ENCODE assay signal across 8 cellular contexts in the genomic region with DNA sequence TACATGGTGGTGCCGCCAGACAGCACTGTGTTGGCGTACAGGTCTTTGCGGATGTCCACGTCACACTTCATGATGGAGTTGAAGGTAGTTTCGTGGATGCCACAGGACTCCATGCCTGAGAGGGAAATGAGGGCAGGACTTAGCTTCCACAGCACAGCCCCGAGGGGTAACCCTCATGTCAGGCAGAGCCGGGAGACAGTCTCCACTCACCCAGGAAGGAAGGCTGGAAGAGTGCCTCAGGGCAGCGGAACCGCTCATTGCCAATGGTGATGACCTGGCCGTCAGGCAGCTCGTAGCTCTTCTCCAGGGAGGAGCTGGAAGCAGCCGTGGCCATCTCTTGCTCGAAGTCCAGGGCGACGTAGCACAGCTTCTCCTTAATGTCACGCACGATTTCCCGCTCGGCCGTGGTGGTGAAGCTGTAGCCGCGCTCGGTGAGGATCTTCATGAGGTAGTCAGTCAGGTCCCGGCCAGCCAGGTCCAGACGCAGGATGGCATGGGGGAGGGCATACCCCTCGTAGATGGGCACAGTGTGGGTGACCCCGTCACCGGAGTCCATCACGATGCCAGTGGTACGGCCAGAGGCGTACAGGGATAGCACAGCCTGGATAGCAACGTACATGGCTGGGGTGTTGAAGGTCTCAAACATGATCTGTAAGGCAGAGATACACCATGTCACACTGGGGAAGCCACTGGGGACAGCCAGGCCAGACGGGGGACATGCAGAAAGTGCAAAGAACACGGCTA. TPM values are rescaled to one million over a fixed set of nuclear protein-coding genes. Genes with fewer than 3 reads are reported as not detected.
DNase-seq lines count a peak whose midpoint lies in the region; ATAC-seq and TF ChIP-seq lines count a peak whose summit lies in the region.

No MANE protein-coding gene starts in this region.

- peak overlapping the region; percentile 93 to 99 (median 98) for H3K4me3 Mint-ChIP-seq in immature natural killer cell

- H3K4me1 Mint-ChIP-seq in immature natural killer cell: peaks cover 60 to 66% of the 10 kb centered on the region in 2 donors

- H3K4me1 ChIP-seq in DND-41 (ENCODE audit: insufficient read depth, low read length): peaks cover 35% of the 10 kb centered on the region
- peaks cover 49% of the 10 kb centered on the region for H3K4me1 ChIP-seq in Panc1 (ENCODE audit: control insufficient read depth, insufficient read depth, low read length)

- no peaks in the 10 kb centered on the region for H3K27me3 ChIP-seq in DND-41 (ENCODE audit: insufficient read depth, low read length, poor library complexity)
- no peaks in the 10 kb centered on the region for H3K27me3 ChIP-seq in Panc1 (ENCODE audit: control insufficient read depth, insufficient read depth, low read length)

- H3K36me3 ChIP-seq in DND-41 (ENCODE audit: insufficient read depth, low read length) (peaks cover 63% of the 10 kb centered on the region), Panc1 (ENCODE audit: control insufficient read depth, insufficient read depth, low read length) (peaks cover 27% of the 10 kb centered on the region)

- H3K9me3 Mint-ChIP-seq in immature natural killer cell: no peaks in the 10 kb centered on the region

- H2AFZ ChIP-seq in DND-41 (ENCODE audit: low read depth, low read length): no peak overlapping the region

- peak overlapping the region; percentile 75 for H3K4me2 ChIP-seq in DND-41 (ENCODE audit: insufficient read depth, low read length)

- TF ChIP-seq CTCF in DND-41 (IDR thresholded peaks at IDR 0.05; ENCODE audit: borderline replicate concordance, extremely low read depth, low read length, poor library complexity, severe bottlenecking) (peak; percentile 6), Panc1 (IDR thresholded peaks at IDR 0.05) (no peak), astrocyte of the spinal cord (IDR thresholded peaks at IDR 0.05; ENCODE audit: low read depth, low read length) (no peak)

- in situ Hi-C loops in Panc1 (cut with HindIII; ENCODE audit: low pct_unique_long_range_greater_than_20kb, low sequenced_read_pairs) (no loop called here), astrocyte of the spinal cord (cut with HindIII; ENCODE audit: low sequenced_read_pairs) (no loop called here)

- peaks cover 47% of the 10 kb centered on the region for H4K20me1 ChIP-seq in DND-41 (ENCODE audit: insufficient read depth, low read length)

- H3K79me2 ChIP-seq in DND-41 (ENCODE audit: insufficient read depth, low read length): peaks cover 53% of the 10 kb centered on the region

- H3K27ac Mint-ChIP-seq in immature natural killer cell: peak overlapping the region; percentile 89 to 97 (median 96)

- intact Hi-C loops in Panc1 (cut with micrococcal nuclease; ENCODE audit: unreplicated experiment): no loop called here

- no peaks in the 10 kb centered on the region for H3K9me3 ChIP-seq in DND-41 (ENCODE audit: insufficient read depth, low read length, severe bottlenecking)
- no peaks in the 10 kb centered on the region for H3K9me3 ChIP-seq in Panc1 (ENCODE audit: control insufficient read depth, insufficient read depth, low read depth, low read length)

- no TSS peak for BruUV-seq in Panc1 (replicated peaks; lab: Mats Ljungman, UMichigan)

- DNase-seq in DND-41: peak; percentile 35
- DNase-seq in Panc1 (ENCODE audit: low read depth, low spot score): no peak
- DNase-seq in astrocyte of the spinal cord (ENCODE audit: low read depth, low spot score): peak; percentile 43
- DNase-seq in immature natural killer cell: peak; percentile 43 to 64 (median 56)
- DNase-seq in stimulated activated CD4-positive, alpha-beta T cell treated with anti-CD3 and anti-CD28 coated beads, Interleukin-4, amount 100 ng/mL, for 4 hours: peak; percentile 27 to 36
- DNase-seq in NCI-H82 treated with DMSO at 0.1 percent for 48 hours (lab: John Stamatoyannopoulos, UW; ENCODE audit: unreplicated experiment): no peak

- H3K4me3 ChIP-seq in DND-41 (ENCODE audit: low read depth in 1 of 2, low read length in 2 of 2): peak overlapping the region; percentile 62 to 65; a peak in 3 of 4 replicates
- peak overlapping the region; percentile 79 to 85 for H3K4me3 ChIP-seq in Panc1 (ENCODE audit: low read depth in 2 of 2, low read length in 2 of 2)
- H3K4me3 ChIP-seq in astrocyte of the spinal cord (ENCODE audit: low read depth, low read length): peak overlapping the region; percentile 81

- H3K27me3 Mint-ChIP-seq in immature natural killer cell (ENCODE audit: low read depth in 3 of 3): peaks cover 54 to 68% (median 63%) of the 10 kb centered on the region in 3 donors

- CTCF ChIA-PET in Panc1 (lab: Charles Lee): no interaction called here

- ATAC-seq in DND-41 (ENCODE audit: insufficient read depth, low read depth): no peak
- ATAC-seq in Panc1: no peak
- no peak for ATAC-seq in HG03045 (IDR thresholded peaks at IDR 0.05; ENCODE audit: unreplicated experiment)
- ATAC-seq in HG02938 (IDR thresholded peaks at IDR 0.05; ENCODE audit: unreplicated experiment): no peak

- H3K9ac ChIP-seq in DND-41 (ENCODE audit: low read depth, low read length): peak overlapping the region; percentile 90

- POLR2A ChIA-PET in Panc1 (lab: Charles Lee): interaction anchor here (0.6 kb wide), 2 partner anchors 101 to 103 kb away, joined by 3 to 8 read pairs; no protein-coding TSS in a partner anchor

- H3K27ac ChIP-seq in DND-41 (ENCODE audit: low read length) (peak overlapping the region; percentile 83), Panc1 (ENCODE audit: low read length) (peak overlapping the region; percentile 97)

- H3K36me3 Mint-ChIP-seq in immature natural killer cell: peaks cover 39 to 41% (median 40%) of the 10 kb centered on the region in 3 donors

RNA-seq across cellular contexts. Expression of gene ACTB, which starts 2.2 kb away (rescaled TPM):
- 4,511 TPM for total RNA-seq in Panc1 (2021; ENCODE audit: unreplicated experiment)
- polyA plus RNA-seq in Panc1 (2012; ENCODE audit: insufficient read length): 7,753 TPM
- over 10,000 TPM; 14,703 to 30,361 (median 21,806) TPM for polyA plus RNA-seq in immature natural killer cell

RNA-seq across cellular contexts. Expression of gene FBXL18, which starts 14.6 kb away (rescaled TPM):
- 29.2 TPM for total RNA-seq in Panc1 (2021; ENCODE audit: unreplicated experiment)
- polyA plus RNA-seq in Panc1 (2012; ENCODE audit: insufficient read length): 23.0 TPM
- 1 to 10 TPM in 1 of 3 donors, under 1 TPM in 1, not detected in 1; 0.18 to 2.3 TPM for polyA plus RNA-seq in immature natural killer cell

Comparison
In these comparisons a context has a peak if more than half of its experiments do, and no peak if none do; other contexts are left out.
1. DNase-seq: peak in DND-41 (single experiment), astrocyte of the spinal cord (single experiment), immature natural killer cell (3 of 3) and stimulated activated CD4-positive, alpha-beta T cell treated with anti-CD3 and anti-CD28 coated beads, Interleukin-4, amount 100 ng/mL, for 4 hours (2 of 2); none in Panc1 (single experiment) and NCI-H82 treated with DMSO at 0.1 percent for 48 hours (single experiment).
2. Peak in every context shown above with its lines, with median percentiles within 50 percentile points of each other: H3K4me3 ChIP-seq.